Comparison of ENCODE assay signal across 8 cellular contexts in genomic region chr1:97919568-97920261, GRCh38. TPM values are rescaled to one million over a fixed set of nuclear protein-coding genes. Genes with fewer than 3 reads are reported as not detected.
A peak's percentile ranks its signal among the peaks of the same experiment; 100 is the strongest.
DNase-seq lines count a peak whose midpoint lies in the region; ATAC-seq and TF ChIP-seq lines count a peak whose summit lies in the region.

No MANE protein-coding gene starts in this region.

- 66% methylated on average over 4 of the region's 7 CpGs for WGBS in HUES64

- no peak overlapping the region for H3K27ac ChIP-seq in HUES64 (ENCODE audit: low read depth, low read length)

- ATAC-seq in HG02885 (IDR thresholded peaks at IDR 0.05; ENCODE audit: poor library complexity, unreplicated experiment): no peak

- no peak overlapping the region for H3K9ac ChIP-seq in HUES64 (ENCODE audit: low read depth, low read length)

- peaks cover 5% of the 10 kb centered on the region; the same call in 1 of the 2 replicates for H3K4me1 ChIP-seq in BE2C
- peaks cover 11% of the 10 kb centered on the region; the same call in 1 of the 2 replicates for H3K4me1 ChIP-seq in HUES64 (ENCODE audit: insufficient read depth, low read length)

- no peaks in the 10 kb centered on the region for H3K36me3 ChIP-seq in BE2C
- no peaks in the 10 kb centered on the region for H3K36me3 ChIP-seq in HUES64 (ENCODE audit: insufficient read depth, low read length)

- H3K9me3 ChIP-seq in BE2C (no peaks in the 10 kb centered on the region), HUES64 (ENCODE audit: insufficient read depth, low read depth, low read length) (no peaks in the 10 kb centered on the region)

- H3K4me3 ChIP-seq in BE2C (ENCODE audit: low read depth, low read length): peak overlapping the region; percentile 73
- peak overlapping the region; percentile 72 for H3K4me3 ChIP-seq in HUES64 (ENCODE audit: low read length)

- H3K27me3 ChIP-seq in BE2C: no peaks in the 10 kb centered on the region
- peaks cover 27% of the 10 kb centered on the region for H3K27me3 ChIP-seq in HUES64 (ENCODE audit: insufficient read depth, low read length)

- no peak for DNase-seq in BE2C
- DNase-seq in astrocyte of the hippocampus (ENCODE audit: low read depth, low spot score): peak; percentile 20
- peak; percentile 48 to 53 for DNase-seq in lung microvascular endothelial cell (ENCODE audit: low read depth in 2 of 2)
- no peak for DNase-seq in NCI-H524 treated with DMSO at 0.1 percent for 48 hours (lab: John Stamatoyannopoulos, UW)
- DNase-seq in globus pallidus (ENCODE audit: low spot score): no peak
- no peak for DNase-seq in NCI-H2081 treated with DMSO at 0.1 percent for 48 hours (lab: John Stamatoyannopoulos, UW)

- TF ChIP-seq CTCF in BE2C (IDR thresholded peaks at IDR 0.05; ENCODE audit: low read depth, low read length): no peak

RNA-seq across cellular contexts. Expression of gene DPYD, which starts 1.1 kb away (rescaled TPM):
- 9.9 TPM for polyA plus RNA-seq in BE2C (2012; ENCODE audit: insufficient read depth, insufficient read length, low read depth)
- 0.70 TPM for polyA plus RNA-seq in HUES64 (2013, experiment 1 of 2)
- 0.51 TPM for polyA plus RNA-seq in HUES64 (2013, experiment 2 of 2)
- 12.9 and 15.9 TPM in 2 replicates for total RNA-seq in lung microvascular endothelial cell

Comparison
In these comparisons a context has a peak if more than half of its experiments do, and no peak if none do; other contexts are left out.
1. DNase-seq: peak in astrocyte of the hippocampus (single experiment) and lung microvascular endothelial cell (2 of 2); none in BE2C (single experiment), NCI-H524 treated with DMSO at 0.1 percent for 48 hours (single experiment), globus pallidus (single experiment) and NCI-H2081 treated with DMSO at 0.1 percent for 48 hours (single experiment).